ENCODE assay signal across 17 cellular contexts in the genomic region with DNA sequence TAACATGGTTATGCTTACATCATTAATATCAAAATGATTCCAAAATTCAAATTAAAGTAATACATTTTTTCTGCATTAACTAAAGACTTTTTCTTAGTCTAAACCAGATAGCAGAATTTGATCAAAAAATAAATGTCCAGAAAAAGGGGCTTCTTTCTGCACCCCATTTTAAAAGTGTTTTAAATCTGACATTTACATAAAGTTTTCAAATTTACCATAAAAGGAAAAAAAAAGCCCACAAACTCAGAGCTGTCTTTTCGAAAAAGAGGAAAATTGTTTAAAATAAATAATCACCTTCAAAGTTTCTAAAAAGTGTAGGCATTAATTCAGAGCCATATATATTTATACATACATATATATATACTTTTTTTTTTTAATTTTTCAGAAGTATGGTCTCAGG. TPM values are rescaled to one million over a fixed set of nuclear protein-coding genes. Genes with fewer than 3 reads are reported as not detected.
DNase-seq lines count a peak whose midpoint lies in the region; ATAC-seq and TF ChIP-seq lines count a peak whose summit lies in the region.
"Had no signal": no experiment of that assay in that cellular context is flagged by ENCODE, and none has a peak within 500 bp of the region (broad histone marks: within the 10 kb centered on the region; RNA-seq: fewer than 3 reads in every experiment).

No MANE protein-coding gene starts in this region.

- H3K4me3 Mint-ChIP-seq in Caco-2 (ENCODE audit: unreplicated experiment), result no peak overlapping the region

- H3K4me3 ChIP-seq in Caco-2 (ENCODE audit: low read depth, low read length) (peak overlapping the region; percentile 56), HEK293 (ENCODE audit: low read depth, low read length) (peak overlapping the region; percentile 74), RWPE2 (ENCODE audit: severe bottlenecking) (peak overlapping the region; percentile 55), iPS-20b (ENCODE audit: low read length) (peak overlapping the region; percentile 89)

- CTCF ChIA-PET in Caco-2 (lab: Charles Lee) (no interaction called here), HEK293 (lab: Yijun Ruan, JAX) (interaction anchor here (0.5 to 1.5 kb wide), 6 partner anchors 9 to 229 kb away, joined by 3 to 6 read pairs (median 4); no protein-coding TSS in a partner anchor)

- no peaks in the 10 kb centered on the region for H3K9me3 ChIP-seq in Caco-2
- H3K9me3 ChIP-seq in HEK293 (ENCODE audit: control insufficient read depth, insufficient read depth, low read depth, low read length), result no peaks in the 10 kb centered on the region
- H3K9me3 ChIP-seq in RWPE2 (ENCODE audit: severe bottlenecking), result no peaks in the 10 kb centered on the region
- H3K9me3 ChIP-seq in iPS-20b (ENCODE audit: insufficient read depth, low read depth, low read length), result no peaks in the 10 kb centered on the region
- H3K9me3 ChIP-seq: suprapubic skin had no signal

- H3K4me1 ChIP-seq in Caco-2 (peaks cover 4% of the 10 kb centered on the region; the same call in 1 of the 2 replicates), HEK293 (ENCODE audit: control insufficient read depth, insufficient read depth, low read length) (no peaks in the 10 kb centered on the region), RWPE2 (ENCODE audit: insufficient read depth, poor library complexity, severe bottlenecking) (peaks cover 27% of the 10 kb centered on the region), iPS-20b (ENCODE audit: insufficient read depth, low read length) (0 out of 2 replicates have a peak, but pooled peaks cover 2% of the 10 kb centered on the region)

- ATAC-seq in RWPE2 (ENCODE audit: low read depth), result no peak
- ATAC-seq: activated T-cell treated with anti-CD3 and anti-CD28 coated beads, Interleukin-2, amount 50 U/mL, for 4 hours; right cardiac atrium had no signal

- H3K36me3 Mint-ChIP-seq in Caco-2 (ENCODE audit: insufficient read depth, unreplicated experiment), result peaks cover 6% of the 10 kb centered on the region

- no TSS peak for BruUV-seq in Caco-2 (replicated peaks; lab: Mats Ljungman, UMichigan)

- no peak overlapping the region for H3K9ac ChIP-seq in iPS-20b (ENCODE audit: low read depth, low read length)

- DNase-seq in Caco-2 (no peak), RWPE2 (ENCODE audit: low spot score) (no peak), NCI-H128 (lab: John Stamatoyannopoulos, UW; ENCODE audit: unreplicated experiment) (no peak), NCI-H526 (lab: John Stamatoyannopoulos, UW) (no peak), NCI-H1105 treated with DMSO at 0.1 percent for 48 hours (lab: John Stamatoyannopoulos, UW) (no peak)
- no peak for DNase-seq in activated CD4-positive, CD25-positive, alpha-beta regulatory T cell (lab: John Stamatoyannopoulos, UW)
- DNase-seq: activated CD4-positive, alpha-beta T cell treated with anti-CD3 and anti-CD28 coated beads, Interleukin-2, amount 50 U/mL, for 48 hours; activated T-cell treated with anti-CD3 and anti-CD28 coated beads, Interleukin-2, amount 50 U/mL, for 4 hours; caudate nucleus; effector CD8-positive, alpha-beta T cell; NCI-H748 treated with DMSO at 0.1 percent for 48 hours; right cardiac atrium had no signal

- no peak overlapping the region for H3K27ac ChIP-seq in HEK293 (ENCODE audit: extremely low read depth, low read depth, low read length)
- no peak overlapping the region for H3K27ac ChIP-seq in RWPE2 (ENCODE audit: poor library complexity, severe bottlenecking)
- H3K27ac ChIP-seq in iPS-20b (ENCODE audit: low read length), result no peak overlapping the region
- H3K27ac ChIP-seq: suprapubic skin had no signal

- H3K4me1 Mint-ChIP-seq in Caco-2 (ENCODE audit: low read depth, unreplicated experiment), result no peaks in the 10 kb centered on the region

- H3K9me3 Mint-ChIP-seq in Caco-2 (ENCODE audit: unreplicated experiment), result no peaks in the 10 kb centered on the region
- H3K9me3 Mint-ChIP-seq: activated T-cell treated with anti-CD3 and anti-CD28 coated beads, Interleukin-2, amount 50 U/mL, for 4 hours; neural crest cell had no signal

- no peaks in the 10 kb centered on the region for H3K36me3 ChIP-seq in Caco-2 (ENCODE audit: control insufficient read depth, insufficient read depth, low read length)
- peaks cover 0 to 9% of the 10 kb centered on the region in 2 experiments; a peak in 1 of 3 replicates for H3K36me3 ChIP-seq in HEK293 (ENCODE audit: control insufficient read depth in 2 of 2, insufficient read depth in 1 of 2, low read length in 2 of 2)
- peaks cover 36% of the 10 kb centered on the region for H3K36me3 ChIP-seq in RWPE2 (ENCODE audit: low read depth)
- peaks cover 22% of the 10 kb centered on the region for H3K36me3 ChIP-seq in iPS-20b (ENCODE audit: insufficient read depth, low read depth, low read length)
- H3K36me3 ChIP-seq: suprapubic skin had no signal

- POLR2A ChIA-PET in Caco-2 (lab: Charles Lee), result interaction anchor here (2.2 kb wide), 1 partner anchor 13 kb away, joined by 7 read pairs; a partner anchor contains a TSS
- POLR2A ChIA-PET in HEK293 (lab: Yijun Ruan, JAX), result interaction anchor here (0.5 to 2.0 kb wide), 2 partner anchors 12 to 254 kb away, joined by 3 to 23 read pairs; a partner anchor contains a TSS

- no peak overlapping the region for H3K27ac Mint-ChIP-seq in Caco-2 (ENCODE audit: unreplicated experiment)

- H3K27me3 Mint-ChIP-seq in Caco-2 (ENCODE audit: insufficient read depth, unreplicated experiment), result no peaks in the 10 kb centered on the region
- H3K27me3 Mint-ChIP-seq: B cell had no signal

- H3K27me3 ChIP-seq in Caco-2 (replicated peaks; ENCODE audit: control insufficient read depth, insufficient read depth, low read length), result no peaks in the 10 kb centered on the region
- no peaks in the 10 kb centered on the region for H3K27me3 ChIP-seq in RWPE2 (ENCODE audit: insufficient read depth, poor library complexity, severe bottlenecking)
- H3K27me3 ChIP-seq in iPS-20b (ENCODE audit: insufficient read depth, low read length), result no peaks in the 10 kb centered on the region
- H3K27me3 ChIP-seq: suprapubic skin had no signal

- intact Hi-C loops in Caco-2 (cut with micrococcal nuclease; ENCODE audit: unreplicated experiment), result no loop called here

- TF ChIP-seq CTCF in Caco-2 (IDR thresholded peaks at IDR 0.05; ENCODE audit: insufficient read depth in 1 of 2, low read depth in 1 of 2, low read length in 1 of 2, severe bottlenecking in 1 of 2, unreplicated experiment in 1 of 2), result no peak
- TF ChIP-seq CTCF in HEK293 (tag by site-specific recombination; IDR thresholded peaks at IDR 0.05), result no peak
- TF ChIP-seq CTCF in RWPE2 (IDR thresholded peaks at IDR 0.05; ENCODE audit: poor library complexity, severe bottlenecking), result no peak

TF ChIP-seq in HEK293, 187 proteins besides CTCF, POLR2A, EP300 and RAD21:
- TF ChIP-seq ZNF157 (tag by site-specific recombination; IDR thresholded peaks at IDR 0.05) (no peak), ZNF426 (tag by site-specific recombination; IDR thresholded peaks at IDR 0.05) (0 out of 2 replicates have a peak, but pooled peaks have one; percentile 3), ZNF10 (tag by site-specific recombination; IDR thresholded peaks at IDR 0.05) (no peak)

RNA-seq across cellular contexts. Expression of a gene that starts 1.5 kb away (rescaled TPM):
- 27.6 and 36.8 TPM in 2 replicates for total RNA-seq in Caco-2 (2022)

RNA-seq across cellular contexts. Expression of a gene that starts 12.0 kb away (rescaled TPM):
- total RNA-seq in Caco-2 (2022), result 60.3 and 68.9 TPM in 2 replicates
